ENCODE assay signal across 8 cellular contexts in the genomic region with DNA sequence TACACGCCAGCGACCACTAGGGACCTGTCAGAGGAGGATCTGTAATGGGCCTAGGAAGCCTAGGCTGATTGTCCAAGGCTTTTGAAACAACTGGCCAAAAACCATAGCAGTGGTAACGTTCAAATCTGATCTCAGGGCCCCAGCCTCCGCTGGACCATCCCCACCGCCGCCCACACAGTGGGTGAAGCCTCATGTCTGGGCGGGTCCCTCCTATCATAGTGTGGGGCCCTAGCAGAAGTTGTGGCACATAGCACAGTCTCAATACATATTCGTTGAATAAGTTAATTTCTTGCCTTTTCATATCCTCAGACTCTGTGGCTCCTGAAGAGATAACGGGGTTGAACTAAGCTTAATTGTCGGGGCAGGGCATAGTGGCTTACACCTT. TPM values are rescaled to one million over a fixed set of nuclear protein-coding genes. Genes with fewer than 3 reads are reported as not detected.
DNase-seq lines count a peak whose midpoint lies in the region; TF ChIP-seq lines count a peak whose summit lies in the region.

No MANE protein-coding gene starts in this region.

- peak overlapping the region; percentile 95 for H2AFZ ChIP-seq in SU-DHL-6 (ENCODE audit: low read depth, low read length, severe bottlenecking)

- peak overlapping the region; percentile 94 for H3K27ac Mint-ChIP-seq in progenitor cell of endocrine pancreas

- peaks cover 4% of the 10 kb centered on the region for H3K4me1 Mint-ChIP-seq in progenitor cell of endocrine pancreas (ENCODE audit: low read depth)

- H3K9me3 Mint-ChIP-seq in progenitor cell of endocrine pancreas (ENCODE audit: low read depth), result no peaks in the 10 kb centered on the region

- no peaks in the 10 kb centered on the region for H3K36me3 Mint-ChIP-seq in progenitor cell of endocrine pancreas (ENCODE audit: insufficient read depth)

- DNase-seq in activated T-cell treated with anti-CD3 and anti-CD28 coated beads for 4 hours (peak; percentile 35), esophagus squamous epithelium (lab: John Stamatoyannopoulos, UW) (no peak), progenitor cell of endocrine pancreas (ENCODE audit: low spot score, unreplicated experiment) (peak; percentile 44), NCI-H146 (lab: John Stamatoyannopoulos, UW) (no peak), SW480 (ENCODE audit: low spot score) (no peak), HT-29 (ENCODE audit: low spot score) (no peak)
- no peak for DNase-seq in activated T-cell treated with anti-CD3 and anti-CD28 coated beads, Interleukin-2, amount 50 U/mL, for 48 hours

- peaks cover 14% of the 10 kb centered on the region for H3K27me3 Mint-ChIP-seq in progenitor cell of endocrine pancreas

- TF ChIP-seq CTCF in SU-DHL-6 (IDR thresholded peaks at IDR 0.05; ENCODE audit: insufficient read depth, low read length, poor library complexity, severe bottlenecking), result peak; percentile 44
- TF ChIP-seq CTCF in esophagus squamous epithelium (IDR thresholded peaks at IDR 0.05), result peak in 3 of 6 experiments; percentile 26 to 57 (median 34)
- peak; percentile 67 for TF ChIP-seq CTCF in progenitor cell of endocrine pancreas (IDR thresholded peaks at IDR 0.05; ENCODE audit: unreplicated experiment)

- H3K9me2 ChIP-seq in SU-DHL-6 (replicated peaks; ENCODE audit: insufficient read depth, low read length), result no peaks in the 10 kb centered on the region

- no peak for TF ChIP-seq POLR2A in esophagus squamous epithelium (IDR thresholded peaks at IDR 0.05)

- 4 to 11% methylated on average over 6 to 8 of the region's 10 CpGs for WGBS in esophagus squamous epithelium, 2 donors

- H3K4me3 ChIP-seq in SU-DHL-6 (ENCODE audit: insufficient read depth, low read length, poor library complexity, severe bottlenecking) (peak overlapping the region; percentile 80), esophagus squamous epithelium (peak overlapping the region; percentile 81 to 97 (median 90))

- H3K4me2 ChIP-seq in SU-DHL-6 (ENCODE audit: low read depth, low read length, poor library complexity, severe bottlenecking), result peak overlapping the region; percentile 70

- H3K27ac ChIP-seq in SU-DHL-6 (ENCODE audit: low read depth, low read length), result no peak overlapping the region
- H3K27ac ChIP-seq in esophagus squamous epithelium, result peak overlapping the region; percentile 67 to 85 (median 78)

- H3K4me3 Mint-ChIP-seq in progenitor cell of endocrine pancreas (ENCODE audit: low read depth), result peak overlapping the region; percentile 98

- peak overlapping the region; percentile 66 for H3K9ac ChIP-seq in SU-DHL-6 (ENCODE audit: low read length)

- H3K4me1 ChIP-seq in esophagus squamous epithelium, result peaks cover 12 to 41% (median 20%) of the 10 kb centered on the region in 3 donors

- H3K36me3 ChIP-seq in SU-DHL-6 (ENCODE audit: low read length) (no peaks in the 10 kb centered on the region), esophagus squamous epithelium (peaks cover 5 to 22% (median 6%) of the 10 kb centered on the region in 3 donors)

- H4K20me1 ChIP-seq in SU-DHL-6 (ENCODE audit: low read depth, low read length), result no peaks in the 10 kb centered on the region

- H3F3A ChIP-seq in SU-DHL-6 (ENCODE audit: insufficient read depth), result no peaks in the 10 kb centered on the region

- H3K27me3 ChIP-seq in SU-DHL-6 (ENCODE audit: low read length), result no peaks in the 10 kb centered on the region
- peaks cover 0 to 33% (median 0%) of the 10 kb centered on the region in 4 donors for H3K27me3 ChIP-seq in esophagus squamous epithelium

- no peaks in the 10 kb centered on the region for H3K79me2 ChIP-seq in SU-DHL-6 (ENCODE audit: insufficient read depth, low read length)

- H3K9me3 ChIP-seq in SU-DHL-6 (ENCODE audit: insufficient read depth, low read length) (no peaks in the 10 kb centered on the region), esophagus squamous epithelium (no peaks in the 10 kb centered on the region)

- intact Hi-C loops in esophagus squamous epithelium (cut with DNase I), result no loop called here

RNA-seq across cellular contexts. Expression of gene DPH1, which starts 0.8 kb away (rescaled TPM):
- total RNA-seq in esophagus squamous epithelium (10 to 100 TPM; 14.9 to 55.7 (median 22.7) TPM), progenitor cell of endocrine pancreas (39.1 and 44.0 TPM in 2 replicates)
- 31.6 and 38.5 TPM in 2 replicates for total RNA-seq in HT-29 (2014; rRNA removed; shearing (Covaris generic))

RNA-seq across cellular contexts. Expression of gene RTN4RL1, which starts 5.6 kb away (rescaled TPM):
- total RNA-seq in esophagus squamous epithelium (1 to 10 TPM; 1.1 to 4.0 (median 2.0) TPM), progenitor cell of endocrine pancreas (11.1 and 12.4 TPM in 2 replicates)
- total RNA-seq in HT-29 (2014; rRNA removed; shearing (Covaris generic)), result not detected in 2 replicates

RNA-seq across cellular contexts. Expression of gene OVCA2, which starts 11.1 kb away (rescaled TPM):
- total RNA-seq in esophagus squamous epithelium (10 to 100 TPM; 42.3 to 70.5 (median 53.2) TPM), progenitor cell of endocrine pancreas (21.9 and 25.4 TPM in 2 replicates)
- 54.1 and 56.8 TPM in 2 replicates for total RNA-seq in HT-29 (2014; rRNA removed; shearing (Covaris generic))

RNA-seq across cellular contexts. Expression of gene HIC1, which starts 24.1 kb away (rescaled TPM):
- total RNA-seq in esophagus squamous epithelium (10 to 100 TPM in 1 of 4 donors, 1 to 10 TPM in 3; 2.1 to 14.1 (median 5.9) TPM), progenitor cell of endocrine pancreas (0.69 and 0.86 TPM in 2 replicates)
- total RNA-seq in HT-29 (2014; rRNA removed; shearing (Covaris generic)), result 0.31 and 0.55 TPM in 2 replicates

Comparison
In these comparisons a context has a peak if more than half of its experiments do, and no peak if none do; other contexts are left out.
1. DNase-seq: peak in activated T-cell treated with anti-CD3 and anti-CD28 coated beads for 4 hours (single experiment) and progenitor cell of endocrine pancreas (single experiment); none in activated T-cell treated with anti-CD3 and anti-CD28 coated beads, Interleukin-2, amount 50 U/mL, for 48 hours (0 of 2), esophagus squamous epithelium (single experiment), NCI-H146 (single experiment), SW480 (single experiment) and HT-29 (single experiment).